Comparison of ENCODE assay signal across 1 cellular context in genomic region chr19:54464624-54465266, GRCh38.
TF ChIP-seq lines count a peak whose summit lies in the region.

No MANE protein-coding gene starts in this region.

TF ChIP-seq in GM12878, 131 proteins besides CTCF, POLR2A, EP300 and RAD21 (continues in another document):
- TF ChIP-seq HDAC2 (IDR thresholded peaks at IDR 0.05) (no peak), RUNX3 (IDR thresholded peaks at IDR 0.05; ENCODE audit: low read length) (0 out of 2 replicates have a peak, but pooled peaks have one; percentile 7), GATAD2B (conservative IDR thresholded peaks at IDR 0.05; ENCODE audit: low read depth) (peak; percentile 81), HDAC6 (IDR thresholded peaks at IDR 0.05; ENCODE audit: unreplicated experiment) (no peak), BHLHE40 (IDR thresholded peaks at IDR 0.05; ENCODE audit: borderline replicate concordance in 1 of 2, low read depth in 2 of 2, low read length in 1 of 2) (0 out of 4 replicates have a peak, but pooled peaks of 1 of the 2 experiments have one; percentile 7), POLR2AphosphoS2 (IDR thresholded peaks at IDR 0.05; ENCODE audit: low read depth, low read length) (no peak), FOXM1 (IDR thresholded peaks at IDR 0.05; ENCODE audit: low read depth, low read length) (no peak), RELB (IDR thresholded peaks at IDR 0.05; ENCODE audit: low read depth) (peak; percentile 93), BCLAF1 (IDR thresholded peaks at IDR 0.05) (no peak), STAT1 (conservative IDR thresholded peaks at IDR 0.05) (peak; percentile 83; the same call in 1 of the 2 replicates), NR2C1 (IDR thresholded peaks at IDR 0.05) (no peak), KDM1A (IDR thresholded peaks at IDR 0.05; ENCODE audit: borderline replicate concordance) (no peak), ATF7 (IDR thresholded peaks at IDR 0.05; ENCODE audit: low read depth) (peak; percentile 69), IKZF1 (conservative IDR thresholded peaks at IDR 0.05) (peak; percentile 50; the same call in 1 of the 2 replicates), LARP7 (IDR thresholded peaks at IDR 0.05) (peak; percentile 65; the same call in 1 of the 2 replicates), BCL11A (IDR thresholded peaks at IDR 0.05; ENCODE audit: low read depth, low read length) (no peak), NFYA (IDR thresholded peaks at IDR 0.05; ENCODE audit: borderline replicate concordance, low read depth, low read length) (no peak), ZNF217 (IDR thresholded peaks at IDR 0.05) (no peak), ZBTB33 (IDR thresholded peaks at IDR 0.05) (no peak), CREM (IDR thresholded peaks at IDR 0.05; ENCODE audit: low read depth) (peak; percentile 91), PRDM15 (CRISPR knock-in tag; IDR thresholded peaks at IDR 0.05) (no peak), REST (IDR thresholded peaks at IDR 0.05; ENCODE audit: low read depth, low read length) (no peak), HDGF (IDR thresholded peaks at IDR 0.05) (no peak), JUNB (IDR thresholded peaks at IDR 0.05) (no peak), SUPT20H (IDR thresholded peaks at IDR 0.05; ENCODE audit: borderline replicate concordance, control insufficient read depth, low read depth, low read length) (no peak), MLLT1 (IDR thresholded peaks at IDR 0.05) (0 out of 2 replicates have a peak, but pooled peaks have one; percentile 43), CREB1 (IDR thresholded peaks at IDR 0.05; ENCODE audit: low read depth) (peak; percentile 91), WRNIP1 (IDR thresholded peaks at IDR 0.05; ENCODE audit: borderline replicate concordance, low read depth, low read length) (no peak), YY1 (IDR thresholded peaks at IDR 0.05; ENCODE audit: low read depth, low read length) (no peak), MAX (IDR thresholded peaks at IDR 0.05; ENCODE audit: low read depth, low read length) (peak; percentile 32), ZNF622 (IDR thresholded peaks at IDR 0.05) (no peak), CHD4 (IDR thresholded peaks at IDR 0.05) (no peak), MEF2A (IDR thresholded peaks at IDR 0.05; ENCODE audit: insufficient read depth, low read depth, low read length) (no peak), DPF2 (IDR thresholded peaks at IDR 0.05) (0 out of 2 replicates have a peak, but pooled peaks have one; percentile 46), NBN (IDR thresholded peaks at IDR 0.05) (peak; percentile 65; the same call in 1 of the 2 replicates), ZBTB40 (IDR thresholded peaks at IDR 0.05; ENCODE audit: borderline replicate concordance) (peak; percentile 39; the same call in 1 of the 2 replicates), SMC3 (IDR thresholded peaks at IDR 0.05; ENCODE audit: borderline replicate concordance, low read length) (no peak), POLR2AphosphoS5 (IDR thresholded peaks at IDR 0.05; ENCODE audit: low read length) (peak; percentile 64), SP1 (IDR thresholded peaks at IDR 0.05; ENCODE audit: low read depth, low read length) (peak; percentile 55)
